1 cellular context compared by ENCODE assay signal in genomic region chr7:151172273-151173141, GRCh38.
TF ChIP-seq lines count a peak whose summit lies in the region.

No MANE protein-coding gene starts in this region.

TF ChIP-seq in SK-N-SH, 30 proteins besides CTCF, POLR2A, EP300 and RAD21 (continued from another document):
- TF ChIP-seq, protein P1, sequence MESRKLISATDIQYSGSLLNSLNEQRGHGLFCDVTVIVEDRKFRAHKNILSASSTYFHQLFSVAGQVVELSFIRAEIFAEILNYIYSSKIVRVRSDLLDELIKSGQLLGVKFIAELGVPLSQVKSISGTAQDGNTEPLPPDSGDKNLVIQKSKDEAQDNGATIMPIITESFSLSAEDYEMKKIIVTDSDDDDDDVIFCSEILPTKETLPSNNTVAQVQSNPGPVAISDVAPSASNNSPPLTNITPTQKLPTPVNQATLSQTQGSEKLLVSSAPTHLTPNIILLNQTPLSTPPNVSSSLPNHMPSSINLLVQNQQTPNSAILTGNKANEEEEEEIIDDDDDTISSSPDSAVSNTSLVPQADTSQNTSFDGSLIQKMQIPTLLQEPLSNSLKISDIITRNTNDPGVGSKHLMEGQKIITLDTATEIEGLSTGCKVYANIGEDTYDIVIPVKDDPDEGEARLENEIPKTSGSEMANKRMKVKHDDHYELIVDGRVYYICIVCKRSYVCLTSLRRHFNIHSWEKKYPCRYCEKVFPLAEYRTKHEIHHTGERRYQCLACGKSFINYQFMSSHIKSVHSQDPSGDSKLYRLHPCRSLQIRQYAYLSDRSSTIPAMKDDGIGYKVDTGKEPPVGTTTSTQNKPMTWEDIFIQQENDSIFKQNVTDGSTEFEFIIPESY (IDR thresholded peaks at IDR 0.05; ENCODE audit: borderline replicate concordance, low read depth) = no peak
- TF ChIP-seq GABPA (IDR thresholded peaks at IDR 0.05; ENCODE audit: low read depth) = no peak
- TF ChIP-seq, protein P2, sequence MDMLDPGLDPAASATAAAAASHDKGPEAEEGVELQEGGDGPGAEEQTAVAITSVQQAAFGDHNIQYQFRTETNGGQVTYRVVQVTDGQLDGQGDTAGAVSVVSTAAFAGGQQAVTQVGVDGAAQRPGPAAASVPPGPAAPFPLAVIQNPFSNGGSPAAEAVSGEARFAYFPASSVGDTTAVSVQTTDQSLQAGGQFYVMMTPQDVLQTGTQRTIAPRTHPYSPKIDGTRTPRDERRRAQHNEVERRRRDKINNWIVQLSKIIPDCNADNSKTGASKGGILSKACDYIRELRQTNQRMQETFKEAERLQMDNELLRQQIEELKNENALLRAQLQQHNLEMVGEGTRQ (IDR thresholded peaks at IDR 0.05; ENCODE audit: borderline replicate concordance, low read depth, low read length) = no peak; the same call in 1 of the 2 replicates
- TF ChIP-seq, protein P3, sequence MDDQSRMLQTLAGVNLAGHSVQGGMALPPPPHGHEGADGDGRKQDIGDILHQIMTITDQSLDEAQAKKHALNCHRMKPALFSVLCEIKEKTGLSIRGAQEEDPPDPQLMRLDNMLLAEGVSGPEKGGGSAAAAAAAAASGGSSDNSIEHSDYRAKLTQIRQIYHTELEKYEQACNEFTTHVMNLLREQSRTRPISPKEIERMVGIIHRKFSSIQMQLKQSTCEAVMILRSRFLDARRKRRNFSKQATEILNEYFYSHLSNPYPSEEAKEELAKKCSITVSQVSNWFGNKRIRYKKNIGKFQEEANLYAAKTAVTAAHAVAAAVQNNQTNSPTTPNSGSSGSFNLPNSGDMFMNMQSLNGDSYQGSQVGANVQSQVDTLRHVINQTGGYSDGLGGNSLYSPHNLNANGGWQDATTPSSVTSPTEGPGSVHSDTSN (IDR thresholded peaks at IDR 0.05) = no peak
- TF ChIP-seq MXI1 (IDR thresholded peaks at IDR 0.05; ENCODE audit: low read depth, low read length) = 0 out of 2 replicates have a peak, but pooled peaks have one; percentile 24
- peak; percentile 100 for TF ChIP-seq SMC3 (IDR thresholded peaks at IDR 0.05; ENCODE audit: low read depth, low read length)
- TF ChIP-seq SIN3A (IDR thresholded peaks at IDR 0.05; ENCODE audit: borderline replicate concordance, low read depth, low read length) = 0 out of 2 replicates have a peak, but pooled peaks have one; percentile 50
- TF ChIP-seq EZH2phosphoT487 (IDR thresholded peaks at IDR 0.05; ENCODE audit: borderline replicate concordance, low read depth) = no peak
- TF ChIP-seq JUND (IDR thresholded peaks at IDR 0.05) = no peak
